ENCODE assay signal across 1 cellular context in the genomic region with DNA sequence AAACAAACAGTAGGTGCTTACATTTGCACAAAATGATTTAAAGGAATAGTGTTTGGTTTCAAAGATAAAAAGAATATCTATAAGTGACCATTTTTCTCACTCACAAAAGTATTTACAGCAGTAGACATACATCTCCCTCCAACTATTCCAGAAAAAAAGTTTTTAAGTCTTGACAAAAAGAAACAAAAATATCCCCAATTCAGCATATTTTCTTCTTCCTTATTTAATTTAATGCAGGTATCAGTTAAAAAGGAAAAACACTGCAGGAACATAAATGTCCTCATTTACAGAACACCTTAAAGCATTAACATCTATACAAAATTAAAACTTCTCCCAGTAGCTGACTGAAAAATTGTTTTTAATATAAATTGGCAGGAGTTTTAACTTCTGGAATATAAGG.
TF ChIP-seq lines count a peak whose summit lies in the region.

No MANE protein-coding gene starts in this region.

TF ChIP-seq in K562, 482 proteins besides CTCF, POLR2A, EP300 and RAD21 (continued from another document):
- TF ChIP-seq, protein P1, sequence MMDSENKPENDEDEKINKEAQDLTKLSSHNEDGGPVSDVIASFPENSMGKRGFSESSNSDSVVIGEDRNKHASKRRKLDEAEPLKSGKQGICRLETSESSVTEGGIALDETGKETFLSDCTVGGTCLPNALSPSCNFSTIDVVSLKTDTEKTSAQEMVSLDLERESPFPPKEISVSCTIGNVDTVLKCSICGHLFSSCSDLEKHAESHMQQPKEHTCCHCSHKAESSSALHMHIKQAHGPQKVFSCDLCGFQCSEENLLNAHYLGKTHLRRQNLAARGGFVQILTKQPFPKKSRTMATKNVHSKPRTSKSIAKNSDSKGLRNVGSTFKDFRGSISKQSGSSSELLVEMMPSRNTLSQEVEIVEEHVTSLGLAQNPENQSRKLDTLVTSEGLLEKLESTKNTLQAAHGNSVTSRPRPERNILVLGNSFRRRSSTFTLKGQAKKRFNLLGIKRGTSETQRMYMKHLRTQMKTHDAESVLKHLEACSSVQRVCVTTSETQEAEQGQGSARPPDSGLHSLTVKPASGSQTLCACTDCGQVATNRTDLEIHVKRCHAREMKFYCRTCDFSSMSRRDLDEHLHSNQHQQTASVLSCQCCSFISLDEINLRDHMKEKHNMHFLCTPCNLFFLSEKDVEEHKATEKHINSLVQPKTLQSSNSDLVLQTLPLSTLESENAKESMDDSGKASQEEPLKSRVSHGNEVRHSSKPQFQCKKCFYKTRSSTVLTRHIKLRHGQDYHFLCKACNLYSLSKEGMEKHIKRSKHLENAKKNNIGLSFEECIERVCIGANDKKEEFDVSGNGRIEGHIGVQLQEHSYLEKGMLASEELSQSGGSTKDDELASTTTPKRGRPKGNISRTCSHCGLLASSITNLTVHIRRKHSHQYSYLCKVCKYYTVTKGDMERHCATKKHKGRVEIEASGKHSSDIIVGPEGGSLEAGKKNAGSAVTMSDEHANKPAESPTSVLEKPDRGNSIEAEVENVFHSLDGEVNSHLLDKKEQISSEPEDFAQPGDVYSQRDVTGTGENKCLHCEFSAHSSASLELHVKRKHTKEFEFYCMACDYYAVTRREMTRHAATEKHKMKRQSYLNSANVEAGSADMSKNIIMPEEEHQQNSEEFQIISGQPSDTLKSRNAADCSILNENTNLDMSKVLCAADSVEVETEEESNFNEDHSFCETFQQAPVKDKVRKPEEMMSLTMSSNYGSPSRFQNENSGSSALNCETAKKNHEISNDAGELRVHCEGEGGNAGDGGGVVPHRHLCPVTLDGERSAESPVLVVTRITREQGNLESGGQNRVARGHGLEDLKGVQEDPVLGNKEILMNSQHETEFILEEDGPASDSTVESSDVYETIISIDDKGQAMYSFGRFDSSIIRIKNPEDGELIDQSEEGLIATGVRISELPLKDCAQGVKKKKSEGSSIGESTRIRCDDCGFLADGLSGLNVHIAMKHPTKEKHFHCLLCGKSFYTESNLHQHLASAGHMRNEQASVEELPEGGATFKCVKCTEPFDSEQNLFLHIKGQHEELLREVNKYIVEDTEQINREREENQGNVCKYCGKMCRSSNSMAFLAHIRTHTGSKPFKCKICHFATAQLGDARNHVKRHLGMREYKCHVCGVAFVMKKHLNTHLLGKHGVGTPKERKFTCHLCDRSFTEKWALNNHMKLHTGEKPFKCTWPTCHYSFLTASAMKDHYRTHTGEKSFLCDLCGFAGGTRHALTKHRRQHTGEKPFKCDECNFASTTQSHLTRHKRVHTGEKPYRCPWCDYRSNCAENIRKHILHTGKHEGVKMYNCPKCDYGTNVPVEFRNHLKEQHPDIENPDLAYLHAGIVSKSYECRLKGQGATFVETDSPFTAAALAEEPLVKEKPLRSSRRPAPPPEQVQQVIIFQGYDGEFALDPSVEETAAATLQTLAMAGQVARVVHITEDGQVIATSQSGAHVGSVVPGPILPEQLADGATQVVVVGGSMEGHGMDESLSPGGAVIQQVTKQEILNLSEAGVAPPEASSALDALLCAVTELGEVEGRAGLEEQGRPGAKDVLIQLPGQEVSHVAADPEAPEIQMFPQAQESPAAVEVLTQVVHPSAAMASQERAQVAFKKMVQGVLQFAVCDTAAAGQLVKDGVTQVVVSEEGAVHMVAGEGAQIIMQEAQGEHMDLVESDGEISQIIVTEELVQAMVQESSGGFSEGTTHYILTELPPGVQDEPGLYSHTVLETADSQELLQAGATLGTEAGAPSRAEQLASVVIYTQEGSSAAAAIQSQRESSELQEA (IDR thresholded peaks at IDR 0.05; ENCODE audit: low read depth), result no peak
- TF ChIP-seq MCM7 (IDR thresholded peaks at IDR 0.05) (no peak), TEAD4 (IDR thresholded peaks at IDR 0.05; ENCODE audit: low read length) (no peak), TEAD4 (CRISPR knock-in tag; IDR thresholded peaks at IDR 0.05; ENCODE audit: borderline replicate concordance) (no peak), ZNF316 (IDR thresholded peaks at IDR 0.05) (peak; percentile 73), THRAP3 (IDR thresholded peaks at IDR 0.05; ENCODE audit: borderline replicate concordance) (no peak)
- TF ChIP-seq, protein P2, sequence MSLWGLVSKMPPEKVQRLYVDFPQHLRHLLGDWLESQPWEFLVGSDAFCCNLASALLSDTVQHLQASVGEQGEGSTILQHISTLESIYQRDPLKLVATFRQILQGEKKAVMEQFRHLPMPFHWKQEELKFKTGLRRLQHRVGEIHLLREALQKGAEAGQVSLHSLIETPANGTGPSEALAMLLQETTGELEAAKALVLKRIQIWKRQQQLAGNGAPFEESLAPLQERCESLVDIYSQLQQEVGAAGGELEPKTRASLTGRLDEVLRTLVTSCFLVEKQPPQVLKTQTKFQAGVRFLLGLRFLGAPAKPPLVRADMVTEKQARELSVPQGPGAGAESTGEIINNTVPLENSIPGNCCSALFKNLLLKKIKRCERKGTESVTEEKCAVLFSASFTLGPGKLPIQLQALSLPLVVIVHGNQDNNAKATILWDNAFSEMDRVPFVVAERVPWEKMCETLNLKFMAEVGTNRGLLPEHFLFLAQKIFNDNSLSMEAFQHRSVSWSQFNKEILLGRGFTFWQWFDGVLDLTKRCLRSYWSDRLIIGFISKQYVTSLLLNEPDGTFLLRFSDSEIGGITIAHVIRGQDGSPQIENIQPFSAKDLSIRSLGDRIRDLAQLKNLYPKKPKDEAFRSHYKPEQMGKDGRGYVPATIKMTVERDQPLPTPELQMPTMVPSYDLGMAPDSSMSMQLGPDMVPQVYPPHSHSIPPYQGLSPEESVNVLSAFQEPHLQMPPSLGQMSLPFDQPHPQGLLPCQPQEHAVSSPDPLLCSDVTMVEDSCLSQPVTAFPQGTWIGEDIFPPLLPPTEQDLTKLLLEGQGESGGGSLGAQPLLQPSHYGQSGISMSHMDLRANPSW (CRISPR knock-in tag; IDR thresholded peaks at IDR 0.05), result no peak
TF ChIP-seq in K562: peak in this region for 2.
